Comparison of ENCODE assay signal across 22 cellular contexts in genomic region chr2:12697617-12698016, GRCh38.
"Had no signal": no experiment of that assay in that cellular context is flagged by ENCODE, and none has a peak within 500 bp of the region (broad histone marks: within the 10 kb centered on the region; RNA-seq: fewer than 3 reads in every experiment).

No MANE protein-coding gene starts in this region.

- H3K36me3 ChIP-seq: thoracic aorta, vagina had no signal

- H3K27me3 ChIP-seq: vagina had no signal

- ATAC-seq: activated CD8-positive, alpha-beta T cell treated with anti-CD3 and anti-CD28 coated beads, Interleukin-2, amount 10 ng/mL, durations not matched to agents 7 days and 5 days; left colon; sciatic nerve; stimulated activated naive B cell treated with anti-CD40 and anti-IgM and Interleukin-4, amounts not matched to agents 10 μg/mL and 1 μg/mL and 100 μg/mL, for 72 hours had no signal

- H3K27ac ChIP-seq: coronary artery, thoracic aorta, vagina had no signal

- DNase-seq: activated CD4-positive, alpha-beta T cell treated with anti-CD3 and anti-CD28 coated beads for 1 hour; activated CD4-positive, alpha-beta T cell treated with anti-CD3 and anti-CD28 coated beads, Interleukin-2, amount 50 U/mL, for 1 hour; activated CD8-positive, alpha-beta T cell treated with anti-CD3 and anti-CD28 coated beads, Interleukin-2, amount 10 ng/mL, durations not matched to agents 7 days and 5 days; activated naive CD4-positive, alpha-beta T cell; activated T-cell treated with anti-CD3 and anti-CD28 coated beads, Interleukin-2, amount 50 U/mL, for 24 hours; cerebellar nuclear complex; endodermal cell; erythroblast; hippocampal formation; left colon; mesenchymal stem cell; posterior cingulate gyrus; stimulated activated CD4-positive, alpha-beta T cell treated with anti-CD3 and anti-CD28 coated beads, Interleukin-2, amount 100 ng/mL, for 48 hours; stimulated activated CD8-positive, alpha-beta memory T cell treated with anti-CD3 and anti-CD28 coated beads, Interleukin-4, amount 100 ng/mL, for 48 hours; stimulated activated naive B cell treated with anti-CD40 and anti-IgM and Interleukin-4, amounts not matched to agents 10 μg/mL and 1 μg/mL and 100 μg/mL, for 72 hours; T-helper 9 cell had no signal

- H3K4me2 ChIP-seq: smooth muscle cell had no signal

- FAIRE-seq: astrocyte had no signal

- H3K9me3 ChIP-seq: thoracic aorta, vagina had no signal

- H3K4me3 ChIP-seq: coronary artery, smooth muscle cell, thoracic aorta, vagina had no signal
